Comparison of ENCODE assay signal across 14 cellular contexts in genomic region chr3:48064292-48064829, GRCh38. TPM values are rescaled to one million over a fixed set of nuclear protein-coding genes. Genes with fewer than 3 reads are reported as not detected.
DNase-seq lines count a peak whose midpoint lies in the region; ATAC-seq, FAIRE-seq and TF ChIP-seq lines count a peak whose summit lies in the region.
"Had no signal": no experiment of that assay in that cellular context is flagged by ENCODE, and none has a peak within 500 bp of the region (broad histone marks: within the 10 kb centered on the region; RNA-seq: fewer than 3 reads in every experiment).

No MANE protein-coding gene starts in this region.

- H3K9me1 ChIP-seq in keratinocyte (ENCODE audit: control insufficient read depth, extremely low read depth, insufficient read depth, low read length) = no peaks in the 10 kb centered on the region

- no peak for ATAC-seq in HG03469 (IDR thresholded peaks at IDR 0.05; ENCODE audit: unreplicated experiment)

- H3K9me3 ChIP-seq in mammary epithelial cell (replicated peaks; ENCODE audit: insufficient read depth, low read length) = no peaks in the 10 kb centered on the region
- H3K9me3 ChIP-seq in adipocyte (ENCODE audit: control insufficient read depth, low read length) = no peaks in the 10 kb centered on the region
- no peaks in the 10 kb centered on the region for H3K9me3 ChIP-seq in keratinocyte (ENCODE audit: control insufficient read depth, low read depth, low read length)
- H3K9me3 ChIP-seq: A549 had no signal

- H3K4me1 ChIP-seq in mammary epithelial cell (ENCODE audit: insufficient read depth, low read length) (peaks cover 13% of the 10 kb centered on the region), adipocyte (ENCODE audit: control insufficient read depth, insufficient read depth, low read length) (peaks cover 22% of the 10 kb centered on the region), keratinocyte (ENCODE audit: control insufficient read depth, extremely low read depth, insufficient read depth, low read length) (peaks cover 27% of the 10 kb centered on the region)

- no peak overlapping the region for H3K4me3 Mint-ChIP-seq in MCF 10A (ENCODE audit: unreplicated experiment)
- H3K4me3 Mint-ChIP-seq in type B pancreatic cell = no peak overlapping the region

- WGBS in mammary epithelial cell (ENCODE audit: low coverage, missing lambda C conversion rate) = 90% methylated on average over 3 of the region's 3 CpGs

- dilution Hi-C loops in mammary epithelial cell (cut with HindIII; ENCODE audit: low sequenced_read_pairs) = no loop called here
- dilution Hi-C loops in keratinocyte (cut with MboI; ENCODE audit: extremely low pct_ligation_motif_present, low sequenced_read_pairs) = no loop called here

- H3K27ac Mint-ChIP-seq in MCF 10A (ENCODE audit: low read depth, unreplicated experiment) (no peak overlapping the region), type B pancreatic cell (peak overlapping the region; percentile 35)

- intact Hi-C loops in mammary epithelial cell (cut with micrococcal nuclease) (no loop called here), MCF 10A (cut with micrococcal nuclease) (no loop called here)

- BruUV-seq in mammary epithelial cell (replicated peaks; lab: Mats Ljungman, UMichigan) (no TSS peak), MCF 10A (replicated peaks; lab: Mats Ljungman, UMichigan) (no TSS peak)

- H3K27me3 ChIP-seq in mammary epithelial cell (ENCODE audit: insufficient read depth, low read length) (no peaks in the 10 kb centered on the region), adipocyte (replicated peaks; ENCODE audit: control insufficient read depth, insufficient read depth, low read length) (no peaks in the 10 kb centered on the region), keratinocyte (ENCODE audit: control insufficient read depth, extremely low read depth, insufficient read depth, low read length) (no peaks in the 10 kb centered on the region)

- H3K9ac ChIP-seq in mammary epithelial cell (ENCODE audit: insufficient read depth, low read length) = no peak overlapping the region
- H3K9ac ChIP-seq in adipocyte (ENCODE audit: low read length) = no peak overlapping the region
- no peak overlapping the region for H3K9ac ChIP-seq in keratinocyte (ENCODE audit: control insufficient read depth, extremely low read depth, insufficient read depth, low read length)

- H3K79me2 ChIP-seq in mammary epithelial cell (ENCODE audit: insufficient read depth, low read length) (peaks cover 89% of the 10 kb centered on the region), keratinocyte (ENCODE audit: control insufficient read depth, insufficient read depth, low read length) (peaks cover 89% of the 10 kb centered on the region)

- H3K4me2 ChIP-seq in mammary epithelial cell (ENCODE audit: insufficient read depth, low read depth, low read length) = peak overlapping the region; percentile 12
- H3K4me2 ChIP-seq in keratinocyte (ENCODE audit: control insufficient read depth, extremely low read depth, insufficient read depth, low read depth, low read length) = peak overlapping the region; percentile 46
- H3K4me2 ChIP-seq: A549 had no signal

- H4K20me1 ChIP-seq in mammary epithelial cell (ENCODE audit: insufficient read depth, low read length) (peaks cover 14% of the 10 kb centered on the region), keratinocyte (ENCODE audit: control insufficient read depth, extremely low read depth, insufficient read depth, low read length) (peaks cover 22% of the 10 kb centered on the region)

- POLR2A ChIA-PET in MCF 10A (lab: Yijun Ruan, JAX) = interaction anchor here (1.2 kb wide), 1 partner anchor 26 kb away, joined by 7 read pairs; no protein-coding TSS in a partner anchor

- no peaks in the 10 kb centered on the region for H3K27me3 Mint-ChIP-seq in MCF 10A (ENCODE audit: insufficient read depth, unreplicated experiment)
- H3K27me3 Mint-ChIP-seq in type B pancreatic cell = no peaks in the 10 kb centered on the region

- no peak overlapping the region for H3K27ac ChIP-seq in mammary epithelial cell (ENCODE audit: insufficient read depth, low read depth, low read length)
- H3K27ac ChIP-seq in keratinocyte (ENCODE audit: control insufficient read depth, insufficient read depth, low read length) = peak overlapping the region; percentile 18
- H3K27ac ChIP-seq: A549 had no signal

- H3K9me3 Mint-ChIP-seq in MCF 10A (ENCODE audit: unreplicated experiment) = no peaks in the 10 kb centered on the region
- no peaks in the 10 kb centered on the region for H3K9me3 Mint-ChIP-seq in type B pancreatic cell

- H3K36me3 ChIP-seq in mammary epithelial cell (ENCODE audit: insufficient read depth, low read length) = peaks cover 3% of the 10 kb centered on the region
- peaks cover 13% of the 10 kb centered on the region for H3K36me3 ChIP-seq in adipocyte (ENCODE audit: control insufficient read depth, insufficient read depth, low read length, severe bottlenecking)
- H3K36me3 ChIP-seq in keratinocyte (ENCODE audit: control insufficient read depth in 2 of 2, extremely low read depth in 1 of 2, insufficient read depth in 2 of 2, low read length in 2 of 2) = peaks cover 2 to 4% of the 10 kb centered on the region in 2 experiments

- CTCF ChIA-PET in mammary epithelial cell (lab: Charles Lee; ENCODE audit: low non-redundant PET) = no interaction called here
- CTCF ChIA-PET in MCF 10A (lab: Yijun Ruan, JAX) = interaction anchor here (0.6 kb wide), 3 partner anchors 15 to 239 kb away, joined by 3 read pairs; no protein-coding TSS in a partner anchor

- H2AFZ ChIP-seq in mammary epithelial cell (ENCODE audit: low read depth, low read length) (no peak overlapping the region), keratinocyte (ENCODE audit: control insufficient read depth, low read length) (no peak overlapping the region)

- in situ Hi-C loops in mammary epithelial cell (cut with MboI; ENCODE audit: low sequenced_read_pairs in 2 of 2) = no loop called here

- no peak overlapping the region for H3K4me3 ChIP-seq in mammary epithelial cell (replicated peaks in 1 of 3; ENCODE audit: insufficient read depth in 1 of 3, low read depth in 2 of 3, low read length in 3 of 3)
- H3K4me3 ChIP-seq in adipocyte (ENCODE audit: low read length) = peak overlapping the region; percentile 23
- peak overlapping the region in 1 of 3 experiments; percentile 16 for H3K4me3 ChIP-seq in keratinocyte (ENCODE audit: control insufficient read depth in 2 of 3, extremely low read depth in 1 of 3, insufficient read depth in 2 of 3, low read depth in 1 of 3, low read length in 3 of 3)
- H3K4me3 ChIP-seq: A549 had no signal

- no peak for FAIRE-seq in keratinocyte (lab: Jason Lieb, UNC)
- FAIRE-seq: A549 had no signal

- H3K4me1 Mint-ChIP-seq in MCF 10A (ENCODE audit: insufficient read depth, unreplicated experiment) = peaks cover 17% of the 10 kb centered on the region
- H3K4me1 Mint-ChIP-seq in type B pancreatic cell (ENCODE audit: unreplicated experiment) = peaks cover 17% of the 10 kb centered on the region

- no peak for DNase-seq in mammary epithelial cell
- no peak for DNase-seq in MCF 10A (ENCODE audit: unreplicated experiment)
- no peak for DNase-seq in adipocyte (ENCODE audit: low read depth)
- no peak for DNase-seq in keratinocyte (ENCODE audit: low read depth, low spot score)
- no peak for DNase-seq in type B pancreatic cell (ENCODE audit: extremely low spot score, unreplicated experiment)
- no peak for DNase-seq in 8988T
- DNase-seq in Kasumi-1 (lab: John Stamatoyannopoulos, UW) = no peak
- DNase-seq: activated CD4-positive, CD25-positive, alpha-beta regulatory T cell; amniotic stem cell; Calu3; cortex of kidney; stimulated activated CD4-positive, alpha-beta T cell treated with anti-CD3 and anti-CD28 coated beads, Interleukin-4, amount 100 ng/mL, for 24 hours had no signal

- no peak for TF ChIP-seq CTCF in mammary epithelial cell (conservative IDR thresholded peaks at IDR 0.05 in 1 of 2, IDR thresholded peaks at IDR 0.05 in 1 of 2; ENCODE audit: extremely low read depth in 1 of 2, insufficient read depth in 1 of 2, low read depth in 1 of 2, low read length in 2 of 2)
- TF ChIP-seq CTCF in MCF 10A (IDR thresholded peaks at IDR 0.05; ENCODE audit: unreplicated experiment) = no peak
- TF ChIP-seq CTCF in keratinocyte (optimal IDR thresholded peaks at IDR 0.05 in 1 of 3, IDR thresholded peaks at IDR 0.05 in 1 of 3, conservative IDR thresholded peaks at IDR 0.05 in 1 of 3; ENCODE audit: extremely low read depth in 1 of 3, insufficient read depth in 2 of 3, low read length in 3 of 3) = no peak
- no peak for TF ChIP-seq CTCF in type B pancreatic cell (conservative IDR thresholded peaks at IDR 0.05)

- H3K36me3 Mint-ChIP-seq in MCF 10A (ENCODE audit: insufficient read depth, unreplicated experiment) = peaks cover 7% of the 10 kb centered on the region
- peaks cover 11% of the 10 kb centered on the region for H3K36me3 Mint-ChIP-seq in type B pancreatic cell

RNA-seq across cellular contexts. Expression of gene MAP4, which starts 48.1 kb away (rescaled TPM):
- 100 to 1,000 TPM; 148 to 288 TPM for total RNA-seq in mammary epithelial cell
- 119 TPM for polyA plus RNA-seq in mammary epithelial cell
- 222 TPM for polyA minus RNA-seq in mammary epithelial cell
- total RNA-seq in MCF 10A (2022) = 217 and 260 TPM in 2 replicates
- polyA plus RNA-seq in keratinocyte = 82.5 to 180 TPM (median 110 TPM) in 3 replicates
- 307 TPM for polyA plus RNA-seq in keratinocyte (2011; ENCODE audit: low read depth)
- polyA plus RNA-seq in keratinocyte (2011; cell fraction: cytosol; rRNA removed) = 132 and 141 TPM in 2 replicates
- polyA plus RNA-seq in keratinocyte (2011; cell fraction: nucleus; rRNA removed) = 308 and 352 TPM in 2 replicates
- polyA plus RNA-seq in keratinocyte (2012; ENCODE audit: low replicate concordance) = 146 and 210 TPM in 2 replicates
- polyA minus RNA-seq in keratinocyte = 121 to 236 TPM (median 162 TPM) in 3 replicates
- polyA minus RNA-seq in keratinocyte (2011; cell fraction: cytosol; rRNA and poly(A)+ RNA removed) = 121 TPM
- polyA minus RNA-seq in keratinocyte (2011; cell fraction: nucleus; rRNA and poly(A)+ RNA removed) = 163 and 317 TPM in 2 replicates
- total RNA-seq in type B pancreatic cell (ENCODE audit: low replicate concordance) = 96.8 and 120 TPM in 2 replicates
